In genomic region chr11:131217313-131218297, GRCh38 we compare ENCODE assay signal across 1 cellular context.
TF ChIP-seq lines count a peak whose summit lies in the region.

No MANE protein-coding gene starts in this region.

TF ChIP-seq in A549, 52 proteins besides CTCF, POLR2A, EP300 and RAD21 (continued from another document):
- TF ChIP-seq ATOH8 (CRISPR knock-in tag; IDR thresholded peaks at IDR 0.05; ENCODE audit: low read depth) (no peak), EHF (CRISPR knock-in tag; IDR thresholded peaks at IDR 0.05) (no peak)
